In genomic region chr2:108583903-108584520, GRCh38 we compare ENCODE assay signal across 9 cellular contexts. TPM values are rescaled to one million over a fixed set of nuclear protein-coding genes. Genes with fewer than 3 reads are reported as not detected.
DNase-seq lines count a peak whose midpoint lies in the region; ATAC-seq and TF ChIP-seq lines count a peak whose summit lies in the region.
"Had no signal": no experiment of that assay in that cellular context is flagged by ENCODE, and none has a peak within 500 bp of the region (broad histone marks: within the 10 kb centered on the region; RNA-seq: fewer than 3 reads in every experiment).

No MANE protein-coding gene starts in this region.

- H3K9me3 Mint-ChIP-seq in activated naive CD8-positive, alpha-beta T cell treated with anti-CD3 and anti-CD28 coated beads, Interleukin-2, amount 50 U/mL, for 24 hours: no peaks in the 10 kb centered on the region

- H3F3A ChIP-seq in MM.1S (ENCODE audit: insufficient read depth, low read length): peaks cover 19% of the 10 kb centered on the region

- H3K27ac Mint-ChIP-seq in activated naive CD8-positive, alpha-beta T cell treated with anti-CD3 and anti-CD28 coated beads, Interleukin-2, amount 50 U/mL, for 24 hours: no peak overlapping the region

- ATAC-seq in activated naive CD8-positive, alpha-beta T cell treated with anti-CD3 and anti-CD28 coated beads, Interleukin-2, amount 50 U/mL, for 24 hours: peak; percentile 85
- no peak for ATAC-seq in GM21526 (IDR thresholded peaks at IDR 0.05; ENCODE audit: low FRiP score, unreplicated experiment)

- H3K4me2 ChIP-seq in MM.1S (ENCODE audit: low read depth, low read length): peak overlapping the region; percentile 56

- TF ChIP-seq CTCF in GM12865 (IDR thresholded peaks at IDR 0.05; ENCODE audit: insufficient read depth, low read depth, low read length, missing control alignments): peak; percentile 81
- TF ChIP-seq CTCF in MM.1S (IDR thresholded peaks at IDR 0.05; ENCODE audit: low read length): peak; percentile 70
- peak; percentile 88 for TF ChIP-seq CTCF in left ventricle myocardium inferior (IDR thresholded peaks at IDR 0.05; ENCODE audit: borderline replicate concordance)

- intact Hi-C loops in left ventricle myocardium inferior (cut with micrococcal nuclease): loop anchor here (10.0 kb wide), 1 partner anchor 49 kb away; the partner anchor contains the start of gene LIMS1

- H4K20me1 ChIP-seq in MM.1S (ENCODE audit: insufficient read depth, low read length): no peaks in the 10 kb centered on the region

- H3K27me3 Mint-ChIP-seq in activated naive CD8-positive, alpha-beta T cell treated with anti-CD3 and anti-CD28 coated beads, Interleukin-2, amount 50 U/mL, for 24 hours: no peaks in the 10 kb centered on the region

- H3K9me3 ChIP-seq in MM.1S (replicated peaks; ENCODE audit: insufficient read depth, low read length): no peaks in the 10 kb centered on the region
- H3K9me3 ChIP-seq in left ventricle myocardium inferior (replicated peaks): no peaks in the 10 kb centered on the region

- H3K9me2 ChIP-seq in MM.1S (replicated peaks; ENCODE audit: insufficient read depth, low read length): no peaks in the 10 kb centered on the region

- H3K4me1 ChIP-seq in MM.1S (ENCODE audit: low read length) (peaks cover 32% of the 10 kb centered on the region), left ventricle myocardium inferior (peaks cover 58% of the 10 kb centered on the region), rectal smooth muscle tissue (ENCODE audit: control insufficient read depth, insufficient read depth, low read length) (peaks cover 33% of the 10 kb centered on the region)

- H3K4me3 Mint-ChIP-seq in activated naive CD8-positive, alpha-beta T cell treated with anti-CD3 and anti-CD28 coated beads, Interleukin-2, amount 50 U/mL, for 24 hours: no peak overlapping the region

- H3K27ac ChIP-seq in MM.1S (ENCODE audit: low read length) (no peak overlapping the region), left ventricle myocardium inferior (replicated peaks) (no peak overlapping the region), rectal smooth muscle tissue (ENCODE audit: low read depth, low read length) (peak overlapping the region; percentile 31)

- peak overlapping the region; percentile 6; the same call in 1 of the 2 replicates for H3K9ac ChIP-seq in MM.1S (ENCODE audit: low read length)
- no peak overlapping the region for H3K9ac ChIP-seq in rectal smooth muscle tissue (ENCODE audit: low read length)

- no peak overlapping the region for H2AFZ ChIP-seq in MM.1S (ENCODE audit: low read length)

- H3K27me3 ChIP-seq in MM.1S (replicated peaks; ENCODE audit: insufficient read depth, low read length) (no peaks in the 10 kb centered on the region), left ventricle myocardium inferior (ENCODE audit: low read depth) (no peaks in the 10 kb centered on the region), rectal smooth muscle tissue (ENCODE audit: control insufficient read depth, insufficient read depth, low read length) (no peaks in the 10 kb centered on the region)

- H3K36me3 ChIP-seq in MM.1S (replicated peaks; ENCODE audit: insufficient read depth, low read length): no peaks in the 10 kb centered on the region
- no peaks in the 10 kb centered on the region for H3K36me3 ChIP-seq in left ventricle myocardium inferior
- H3K36me3 ChIP-seq in rectal smooth muscle tissue (ENCODE audit: control insufficient read depth, insufficient read depth, low read length): no peaks in the 10 kb centered on the region

- no peaks in the 10 kb centered on the region for H3K36me3 Mint-ChIP-seq in activated naive CD8-positive, alpha-beta T cell treated with anti-CD3 and anti-CD28 coated beads, Interleukin-2, amount 50 U/mL, for 24 hours (ENCODE audit: low read depth)

- H3K4me3 ChIP-seq in GM12865 (ENCODE audit: low read depth, low read length) (no peak overlapping the region), MM.1S (ENCODE audit: low read length) (peak overlapping the region; percentile 28; the same call in 1 of the 2 replicates), left ventricle myocardium inferior (no peak overlapping the region), rectal smooth muscle tissue (ENCODE audit: low read length) (no peak overlapping the region)
- H3K4me3 ChIP-seq: skin epidermis had no signal

- peaks cover 86% of the 10 kb centered on the region for H3K79me2 ChIP-seq in MM.1S (ENCODE audit: low read length)

- DNase-seq in GM12865 (ENCODE audit: low read depth): peak; percentile 83
- peak; percentile 70 for DNase-seq in HCEC 1CT
- peak; percentile 81 for DNase-seq in MM.1S
- peak; percentile 77 for DNase-seq in SK-N-DZ (ENCODE audit: low spot score)
- peak; percentile 49 for DNase-seq in activated naive CD8-positive, alpha-beta T cell treated with anti-CD3 and anti-CD28 coated beads, Interleukin-2, amount 50 U/mL, for 24 hours
- DNase-seq in left ventricle myocardium inferior: no peak

- peaks cover 41% of the 10 kb centered on the region for H3K4me1 Mint-ChIP-seq in activated naive CD8-positive, alpha-beta T cell treated with anti-CD3 and anti-CD28 coated beads, Interleukin-2, amount 50 U/mL, for 24 hours

RNA-seq across cellular contexts. Expression of gene LIMS1, which starts 49.7 kb away (rescaled TPM):
- 16.6 and 26.5 TPM in 2 replicates for polyA plus RNA-seq in SK-N-DZ (2014; cell fraction: cytosol; rRNA removed)
- 2.9 and 3.7 TPM in 2 replicates for polyA plus RNA-seq in SK-N-DZ (2014; cell fraction: nucleus; rRNA removed)
- total RNA-seq in left ventricle myocardium inferior: 77.0 TPM
